35 cellular contexts compared by ENCODE assay signal in the genomic region with DNA sequence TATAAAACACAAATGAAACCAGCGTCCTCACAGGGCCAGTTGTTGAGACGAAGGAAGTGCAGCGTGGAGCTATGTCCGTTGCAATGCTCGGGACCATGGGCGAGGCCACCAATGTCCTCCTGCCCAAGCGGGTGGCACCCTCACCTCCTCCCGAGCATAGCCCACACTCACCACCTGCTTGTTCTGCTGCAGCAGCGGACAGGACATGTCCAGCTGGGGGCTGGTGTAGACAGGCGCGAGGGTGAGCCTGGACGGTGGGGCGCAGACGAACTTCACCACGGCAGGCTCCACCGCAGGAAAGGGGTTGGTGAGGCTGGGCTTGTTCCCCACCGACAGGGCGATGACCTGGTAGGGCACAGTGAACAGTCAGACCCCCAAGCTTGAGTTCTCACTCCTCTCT.
"Had no signal": no experiment of that assay in that cellular context is flagged by ENCODE, and none has a peak within 500 bp of the region (broad histone marks: within the 10 kb centered on the region; RNA-seq: fewer than 3 reads in every experiment).

No MANE protein-coding gene starts in this region.

- H3K9me3 ChIP-seq: adrenal gland, body of pancreas, esophagus squamous epithelium, gastroesophageal sphincter, heart right ventricle had no signal

- H3K27ac Mint-ChIP-seq: activated B cell treated with CpG ODN at 0.5 μM for 24 hours; activated CD8-positive, alpha-beta T cell treated with anti-CD3 and anti-CD28 coated beads for 36 hours; activated naive CD4-positive, alpha-beta T cell treated with anti-CD3 and anti-CD28 coated beads for 36 hours; activated naive CD4-positive, alpha-beta T cell treated with anti-CD3 and anti-CD28 coated beads, Interleukin-2, amount 50 U/mL, for 24 hours; activated naive CD8-positive, alpha-beta T cell treated with anti-CD3 and anti-CD28 coated beads for 36 hours; activated naive CD8-positive, alpha-beta T cell treated with anti-CD3 and anti-CD28 coated beads, Interleukin-2, amount 50 U/mL, for 24 hours; activated T-helper 1 cell treated with anti-CD3 and anti-CD28 coated beads, Interleukin-12 subunit alpha, Interleukin-12 subunit beta, Interleukin-2, Interleukin-4 antibody, amounts not matched to agents 30 ng/mL and 10 ng/mL and 1 ng/mL, durations not matched to agents 14 hours and 24 hours and 36 hours; activated T-helper 2 cell treated with anti-CD3 and anti-CD28 coated beads, Interferon-gamma antibody, Interleukin-2, Interleukin-4, amounts not matched to agents 10 μg/mL and 5 μg/mL and 100 μg/mL, durations not matched to agents 14 hours and 24 hours and 36 hours; T-helper 2 cell treated with Interferon-gamma antibody and Interleukin-4, amounts not matched to agents 5 μg/mL and 100 μg/mL, for 36 hours had no signal

- H3K4me1 ChIP-seq: adrenal gland, body of pancreas, esophagus squamous epithelium, gastroesophageal sphincter, heart right ventricle had no signal

- H3K9me3 Mint-ChIP-seq: activated B cell treated with CpG ODN at 0.5 μM for 24 hours; activated CD8-positive, alpha-beta T cell treated with anti-CD3 and anti-CD28 coated beads for 36 hours; activated naive CD4-positive, alpha-beta T cell treated with anti-CD3 and anti-CD28 coated beads for 36 hours; activated naive CD4-positive, alpha-beta T cell treated with anti-CD3 and anti-CD28 coated beads, Interleukin-2, amount 50 U/mL, for 24 hours; activated naive CD8-positive, alpha-beta T cell treated with anti-CD3 and anti-CD28 coated beads for 36 hours; activated naive CD8-positive, alpha-beta T cell treated with anti-CD3 and anti-CD28 coated beads, Interleukin-2, amount 50 U/mL, for 24 hours; activated T-helper 1 cell treated with anti-CD3 and anti-CD28 coated beads, Interleukin-12 subunit alpha, Interleukin-12 subunit beta, Interleukin-2, Interleukin-4 antibody, amounts not matched to agents 30 ng/mL and 10 ng/mL and 1 ng/mL, durations not matched to agents 14 hours and 24 hours and 36 hours; activated T-helper 2 cell treated with anti-CD3 and anti-CD28 coated beads, Interferon-gamma antibody, Interleukin-2, Interleukin-4, amounts not matched to agents 10 μg/mL and 5 μg/mL and 100 μg/mL, durations not matched to agents 14 hours and 24 hours and 36 hours; effector memory CD8-positive, alpha-beta T cell; T-helper 1 cell treated with Interleukin-12 subunit alpha and Interleukin-12 subunit beta and Interleukin-4 antibody, amounts not matched to agents 30 μg/mL and 1 μg/mL, for 36 hours; T-helper 2 cell treated with Interferon-gamma antibody and Interleukin-4, amounts not matched to agents 5 μg/mL and 100 μg/mL, for 36 hours had no signal

- FAIRE-seq: colon, endothelial cell of umbilical vein had no signal

- DNase-seq: activated B cell treated with CpG ODN at 0.5 μM for 24 hours; activated CD4-positive, alpha-beta T cell treated with anti-CD3 and anti-CD28 coated beads for 48 hours; activated CD4-positive, alpha-beta T cell treated with anti-CD3 and anti-CD28 coated beads, Interleukin-2, amount 50 U/mL, for 1 hour; activated CD4-positive, alpha-beta T cell treated with anti-CD3 and anti-CD28 coated beads, Interleukin-2, amount 50 U/mL, for 48 hours; activated CD8-positive, alpha-beta memory T cell treated with anti-CD3 and anti-CD28 coated beads for 24 hours; activated CD8-positive, alpha-beta T cell treated with anti-CD3 and anti-CD28 coated beads for 36 hours; activated effector memory CD4-positive, alpha-beta T cell treated with anti-CD3 and anti-CD28 coated beads, Interleukin-2, amount 50 U/mL, for 16 hours; activated naive CD4-positive, alpha-beta T cell treated with anti-CD3 and anti-CD28 coated beads for 36 hours; activated naive CD8-positive, alpha-beta T cell treated with anti-CD3 and anti-CD28 coated beads for 36 hours; activated naive CD8-positive, alpha-beta T cell treated with anti-CD3 and anti-CD28 coated beads, Interleukin-2, amount 50 U/mL, for 24 hours; activated T-cell treated with anti-CD3 and anti-CD28 coated beads, Interleukin-2, amount 50 U/mL, for 48 hours; adrenal gland; amygdala; aorta; body of pancreas; caudate nucleus; cortex of kidney; dermis blood vessel endothelial cell; effector CD4-positive, alpha-beta T cell; effector memory CD8-positive, alpha-beta T cell; esophagus squamous epithelium; foreskin melanocyte; heart right ventricle; T1000; WERI-Rb-1 had no signal

- ATAC-seq: activated CD4-positive, CD25-positive, alpha-beta regulatory T cell treated with anti-CD3 and anti-CD28 coated beads, Interleukin-2, amount 50 U/mL, for 24 hours; activated CD8-positive, alpha-beta T cell treated with anti-CD3 and anti-CD28 coated beads for 36 hours; activated naive CD8-positive, alpha-beta T cell treated with anti-CD3 and anti-CD28 coated beads, Interleukin-2, amount 50 U/mL, for 24 hours; body of pancreas; effector memory CD8-positive, alpha-beta T cell; gastroesophageal sphincter; heart right ventricle had no signal

- H3K27me3 ChIP-seq: adrenal gland, body of pancreas, esophagus squamous epithelium, gastroesophageal sphincter, heart right ventricle had no signal

- H3K4me3 ChIP-seq: adrenal gland, body of pancreas, esophagus squamous epithelium, gastroesophageal sphincter, heart right ventricle had no signal

- H3K27ac ChIP-seq: adrenal gland, body of pancreas, epithelial cell of prostate, esophagus squamous epithelium, gastroesophageal sphincter, heart right ventricle, WERI-Rb-1 had no signal

- H3K27me3 Mint-ChIP-seq: activated B cell treated with CpG ODN at 0.5 μM for 24 hours; activated CD8-positive, alpha-beta T cell treated with anti-CD3 and anti-CD28 coated beads for 36 hours; activated naive CD4-positive, alpha-beta T cell treated with anti-CD3 and anti-CD28 coated beads, Interleukin-2, amount 50 U/mL, for 24 hours; activated naive CD8-positive, alpha-beta T cell treated with anti-CD3 and anti-CD28 coated beads for 36 hours; activated naive CD8-positive, alpha-beta T cell treated with anti-CD3 and anti-CD28 coated beads, Interleukin-2, amount 50 U/mL, for 24 hours; effector memory CD8-positive, alpha-beta T cell had no signal

- H3K4me3 Mint-ChIP-seq: activated B cell treated with CpG ODN at 0.5 μM for 24 hours; activated CD8-positive, alpha-beta T cell treated with anti-CD3 and anti-CD28 coated beads for 36 hours; activated naive CD4-positive, alpha-beta T cell treated with anti-CD3 and anti-CD28 coated beads for 36 hours; activated naive CD4-positive, alpha-beta T cell treated with anti-CD3 and anti-CD28 coated beads, Interleukin-2, amount 50 U/mL, for 24 hours; activated naive CD8-positive, alpha-beta T cell treated with anti-CD3 and anti-CD28 coated beads for 36 hours; activated naive CD8-positive, alpha-beta T cell treated with anti-CD3 and anti-CD28 coated beads, Interleukin-2, amount 50 U/mL, for 24 hours; activated T-helper 1 cell treated with anti-CD3 and anti-CD28 coated beads, Interleukin-12 subunit alpha, Interleukin-12 subunit beta, Interleukin-2, Interleukin-4 antibody, amounts not matched to agents 30 ng/mL and 10 ng/mL and 1 ng/mL, durations not matched to agents 14 hours and 24 hours and 36 hours; effector memory CD8-positive, alpha-beta T cell; T-helper 1 cell treated with Interleukin-12 subunit alpha and Interleukin-12 subunit beta and Interleukin-4 antibody, amounts not matched to agents 30 μg/mL and 1 μg/mL, for 36 hours; T-helper 2 cell treated with Interferon-gamma antibody and Interleukin-4, amounts not matched to agents 5 μg/mL and 100 μg/mL, for 36 hours had no signal
